ENCODE assay signal across 14 cellular contexts in the genomic region with DNA sequence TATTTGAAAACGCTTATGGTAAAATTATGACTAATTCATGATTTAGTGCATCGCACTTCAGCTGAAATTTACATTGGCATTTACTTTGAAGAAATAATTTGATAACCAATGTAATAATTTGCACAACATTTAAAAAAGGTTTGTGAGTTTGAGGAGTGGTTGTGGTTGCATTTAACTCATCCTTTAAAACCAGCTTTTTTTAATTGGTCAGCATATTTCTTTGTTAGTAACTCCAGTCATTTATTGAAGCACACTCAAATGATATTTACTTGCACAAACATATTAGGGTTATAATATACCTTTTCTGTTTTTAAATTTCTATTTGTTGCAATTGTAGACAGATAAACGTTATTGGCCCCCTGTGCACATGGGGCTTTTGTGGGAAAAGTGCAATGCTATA.
DNase-seq lines count a peak whose midpoint lies in the region; ATAC-seq, FAIRE-seq and TF ChIP-seq lines count a peak whose summit lies in the region.
"Had no signal": no experiment of that assay in that cellular context is flagged by ENCODE, and none has a peak within 500 bp of the region (broad histone marks: within the 10 kb centered on the region; RNA-seq: fewer than 3 reads in every experiment).

No MANE protein-coding gene starts in this region.

- H3K4me3 ChIP-seq in A549 = no peak overlapping the region

- no peak overlapping the region for H3K27ac ChIP-seq in A549

- no peaks in the 10 kb centered on the region for H3K9me3 ChIP-seq in A549

- no peaks in the 10 kb centered on the region for H3K27me3 Mint-ChIP-seq in activated T-helper 2 cell treated with anti-CD3 and anti-CD28 coated beads, Interferon-gamma antibody, Interleukin-2, Interleukin-4, amounts not matched to agents 10 μg/mL and 5 μg/mL and 100 μg/mL, durations not matched to agents 14 hours and 24 hours and 36 hours (ENCODE audit: low read depth)

- CTCF ChIA-PET in A549 (lab: Yijun Ruan, JAX) = interaction anchor here (0.5 kb wide), 1 partner anchor 578 kb away, joined by 3 read pairs; no protein-coding TSS in a partner anchor

- WGBS in A549 (ENCODE audit: missing lambda C conversion rate) = 70% methylated on average over 3 of the region's 3 CpGs

- no peak for DNase-seq in A549 (ENCODE audit: low read depth in 1 of 2, low spot score in 1 of 2)
- DNase-seq in DMS79 (lab: John Stamatoyannopoulos, UW) = peak; percentile 88
- no peak for DNase-seq in activated T-helper 2 cell treated with anti-CD3 and anti-CD28 coated beads, Interferon-gamma antibody, Interleukin-2, Interleukin-4, amounts not matched to agents 10 μg/mL and 5 μg/mL and 100 μg/mL, durations not matched to agents 14 hours and 24 hours and 36 hours (ENCODE audit: low spot score)
- DNase-seq in stimulated activated effector memory CD8-positive, alpha-beta T cell treated with anti-CD3 and anti-CD28 coated beads, Interleukin-12 subunit alpha, Interleukin-12 subunit beta, amount 100 ng/mL, for 72 hours (ENCODE audit: low spot score in 2 of 2) = no peak
- DNase-seq in ureter (ENCODE audit: low spot score) = no peak
- DNase-seq: CD8-positive, alpha-beta T cell; COR-L47; GF-D8; GOT3; H9 had no signal

- H3K4me2 ChIP-seq in A549 = 0 out of 3 replicates have a peak overlapping the region, but pooled peaks have one; percentile 27

- POLR2A ChIA-PET in A549 (lab: Yijun Ruan, JAX) = no interaction called here

- no peak for TF ChIP-seq EP300 in A549 (IDR thresholded peaks at IDR 0.05)

- H3K9me3 Mint-ChIP-seq in activated T-helper 2 cell treated with anti-CD3 and anti-CD28 coated beads, Interferon-gamma antibody, Interleukin-2, Interleukin-4, amounts not matched to agents 10 μg/mL and 5 μg/mL and 100 μg/mL, durations not matched to agents 14 hours and 24 hours and 36 hours = peaks cover 30% of the 10 kb centered on the region
- no peaks in the 10 kb centered on the region for H3K9me3 Mint-ChIP-seq in stimulated activated effector memory CD8-positive, alpha-beta T cell treated with anti-CD3 and anti-CD28 coated beads, Interleukin-12 subunit alpha, Interleukin-12 subunit beta, amount 100 ng/mL, for 72 hours
- H3K9me3 Mint-ChIP-seq: CD8-positive, alpha-beta T cell; H9 had no signal

- peaks cover 6% of the 10 kb centered on the region for H3K4me1 ChIP-seq in A549

- no peak overlapping the region for H3K4me3 Mint-ChIP-seq in activated T-helper 2 cell treated with anti-CD3 and anti-CD28 coated beads, Interferon-gamma antibody, Interleukin-2, Interleukin-4, amounts not matched to agents 10 μg/mL and 5 μg/mL and 100 μg/mL, durations not matched to agents 14 hours and 24 hours and 36 hours (ENCODE audit: low read depth)
- H3K4me3 Mint-ChIP-seq in stimulated activated effector memory CD8-positive, alpha-beta T cell treated with anti-CD3 and anti-CD28 coated beads, Interleukin-12 subunit alpha, Interleukin-12 subunit beta, amount 100 ng/mL, for 72 hours = no peak overlapping the region
- H3K4me3 Mint-ChIP-seq: CD14-positive monocyte; CD8-positive, alpha-beta T cell; H9 had no signal

- peaks cover 54% of the 10 kb centered on the region for H3K4me1 Mint-ChIP-seq in activated T-helper 2 cell treated with anti-CD3 and anti-CD28 coated beads, Interferon-gamma antibody, Interleukin-2, Interleukin-4, amounts not matched to agents 10 μg/mL and 5 μg/mL and 100 μg/mL, durations not matched to agents 14 hours and 24 hours and 36 hours (ENCODE audit: low read depth)
- peaks cover 20% of the 10 kb centered on the region for H3K4me1 Mint-ChIP-seq in stimulated activated effector memory CD8-positive, alpha-beta T cell treated with anti-CD3 and anti-CD28 coated beads, Interleukin-12 subunit alpha, Interleukin-12 subunit beta, amount 100 ng/mL, for 72 hours
- H3K4me1 Mint-ChIP-seq: CD14-positive monocyte had no signal

- peaks cover 70% of the 10 kb centered on the region for H3K36me3 Mint-ChIP-seq in activated T-helper 2 cell treated with anti-CD3 and anti-CD28 coated beads, Interferon-gamma antibody, Interleukin-2, Interleukin-4, amounts not matched to agents 10 μg/mL and 5 μg/mL and 100 μg/mL, durations not matched to agents 14 hours and 24 hours and 36 hours (ENCODE audit: low read depth)
- peaks cover 8% of the 10 kb centered on the region for H3K36me3 Mint-ChIP-seq in stimulated activated effector memory CD8-positive, alpha-beta T cell treated with anti-CD3 and anti-CD28 coated beads, Interleukin-12 subunit alpha, Interleukin-12 subunit beta, amount 100 ng/mL, for 72 hours
- H3K36me3 Mint-ChIP-seq: CD14-positive monocyte; CD8-positive, alpha-beta T cell had no signal

- intact Hi-C loops in activated T-helper 2 cell treated with anti-CD3 and anti-CD28 coated beads, Interferon-gamma antibody, Interleukin-2, Interleukin-4, amounts not matched to agents 10 μg/mL and 5 μg/mL and 100 μg/mL, durations not matched to agents 14 hours and 24 hours and 36 hours (cut with micrococcal nuclease) = loop anchor here (2.0 kb wide), 3 partner anchors 15 to 71 kb away; no protein-coding TSS in a partner anchor

- TF ChIP-seq RAD21 in A549 (conservative IDR thresholded peaks at IDR 0.05 in 1 of 2, IDR thresholded peaks at IDR 0.05 in 1 of 2) = no peak

- no peak for FAIRE-seq in A549 (lab: Jason Lieb, UNC)
- FAIRE-seq: D721Med, GM19239 had no signal

- TF ChIP-seq POLR2A in A549 (IDR thresholded peaks at IDR 0.05; ENCODE audit: low read length) = no peak

- TF ChIP-seq CTCF in A549 (IDR thresholded peaks at IDR 0.05) = no peak

- peak overlapping the region; percentile 99 for H3K27ac Mint-ChIP-seq in activated T-helper 2 cell treated with anti-CD3 and anti-CD28 coated beads, Interferon-gamma antibody, Interleukin-2, Interleukin-4, amounts not matched to agents 10 μg/mL and 5 μg/mL and 100 μg/mL, durations not matched to agents 14 hours and 24 hours and 36 hours
- peak overlapping the region; percentile 69 for H3K27ac Mint-ChIP-seq in stimulated activated effector memory CD8-positive, alpha-beta T cell treated with anti-CD3 and anti-CD28 coated beads, Interleukin-12 subunit alpha, Interleukin-12 subunit beta, amount 100 ng/mL, for 72 hours
- H3K27ac Mint-ChIP-seq: CD14-positive monocyte; CD8-positive, alpha-beta T cell; H9 had no signal

- ATAC-seq in A549 (no peak), HG03457 (IDR thresholded peaks at IDR 0.05; ENCODE audit: unreplicated experiment) (no peak)
- ATAC-seq in stimulated activated effector memory CD8-positive, alpha-beta T cell treated with anti-CD3 and anti-CD28 coated beads, Interleukin-12 subunit alpha, Interleukin-12 subunit beta, amount 100 ng/mL, for 72 hours = no peak
- ATAC-seq: CD8-positive, alpha-beta T cell had no signal

TF ChIP-seq in A549, 52 proteins besides CTCF, POLR2A, EP300 and RAD21:
- TF ChIP-seq MAFK (IDR thresholded peaks at IDR 0.05; ENCODE audit: partially characterized antibody) (peak; percentile 75), CHD2 (IDR thresholded peaks at IDR 0.05; ENCODE audit: low read length, partially characterized antibody) (no peak)
